In genomic region chr18:49814147-49814499, GRCh38 we compare ENCODE assay signal across 8 cellular contexts. TPM values are rescaled to one million over a fixed set of nuclear protein-coding genes. Genes with fewer than 3 reads are reported as not detected.
DNase-seq lines count a peak whose midpoint lies in the region; ATAC-seq and TF ChIP-seq lines count a peak whose summit lies in the region.

No MANE protein-coding gene starts in this region.

- intact Hi-C loops in upper lobe of right lung (cut with DNase I): no loop called here

- peaks cover 16 to 17% of the 10 kb centered on the region in 2 experiments for H3K4me1 ChIP-seq in neutrophil (ENCODE audit: control insufficient read depth in 1 of 2, insufficient read depth in 1 of 2, low read depth in 1 of 2, low read length in 1 of 2)
- peaks cover 25% of the 10 kb centered on the region for H3K4me1 ChIP-seq in upper lobe of right lung

- peak; percentile 34 for ATAC-seq in HG02885 (IDR thresholded peaks at IDR 0.05; ENCODE audit: poor library complexity, unreplicated experiment)
- ATAC-seq in upper lobe of right lung: peak; percentile 52

- TF ChIP-seq CTCF in neutrophil (IDR thresholded peaks at IDR 0.05): no peak
- no peak for TF ChIP-seq CTCF in upper lobe of right lung (IDR thresholded peaks at IDR 0.05)

- peak; percentile 53 for DNase-seq in SIG-M5 treated with dmso at 0.1 percent for 504 hours (lab: John Stamatoyannopoulos, UW; ENCODE audit: unreplicated experiment)
- DNase-seq in SIG-M5 (lab: John Stamatoyannopoulos, UW): no peak
- peak; percentile 80 for DNase-seq in NCI-H2227 treated with DMSO at 0.1 percent for 48 hours (lab: John Stamatoyannopoulos, UW)
- DNase-seq in activated T-cell treated with anti-CD3 and anti-CD28 coated beads, Interleukin-2, amount 50 U/mL, for 48 hours: peak; percentile 77 to 82
- peak; percentile 27 for DNase-seq in fibroblast of the conjunctiva (ENCODE audit: low read depth)
- DNase-seq in upper lobe of right lung: peak; percentile 82

- H3K9me3 ChIP-seq in neutrophil (peaks cover 5% of the 10 kb centered on the region), upper lobe of right lung (no peaks in the 10 kb centered on the region)

- H3K27ac ChIP-seq in neutrophil: peak overlapping the region; percentile 77
- H3K27ac ChIP-seq in upper lobe of right lung: peak overlapping the region; percentile 97

- H3K36me3 ChIP-seq in neutrophil: no peaks in the 10 kb centered on the region
- no peaks in the 10 kb centered on the region for H3K36me3 ChIP-seq in upper lobe of right lung

- H3K27me3 ChIP-seq in neutrophil (peaks cover 10% of the 10 kb centered on the region), upper lobe of right lung (no peaks in the 10 kb centered on the region)

- peak overlapping the region; percentile 73 to 75 for H3K4me3 ChIP-seq in neutrophil (ENCODE audit: low read depth in 1 of 2, low read length in 1 of 2)
- peak overlapping the region; percentile 78 for H3K4me3 ChIP-seq in upper lobe of right lung

RNA-seq across cellular contexts. Expression of gene ACAA2, which starts 0.8 kb away (rescaled TPM):
- total RNA-seq in upper lobe of right lung: 68.9 TPM
